In genomic region chr4:7192252-7193039, GRCh38 we compare ENCODE assay signal across 8 cellular contexts. TPM values are rescaled to one million over a fixed set of nuclear protein-coding genes. Genes with fewer than 3 reads are reported as not detected.
DNase-seq lines count a peak whose midpoint lies in the region; ATAC-seq, FAIRE-seq and TF ChIP-seq lines count a peak whose summit lies in the region.

TSS of gene SORCS2 (plus strand) at chr4:7192538.

- no peaks in the 10 kb centered on the region for H3K79me2 ChIP-seq in K562 (ENCODE audit: control insufficient read depth, insufficient read depth, low read length)

- H3K9ac ChIP-seq in K562 (ENCODE audit: insufficient read depth in 1 of 2, low read depth in 2 of 2, low read length in 2 of 2) (no peak within 1 kb of the TSS), iPS-15b (ENCODE audit: low read depth, low read length) (no peak within 1 kb of the TSS)

- H3K27ac ChIP-seq in K562 (ENCODE audit: extremely low read depth, low read depth, low read length), result no peak within 1 kb of the TSS
- peak within 1 kb of the TSS in 2 of 4 donors; percentile 2 to 41 for H3K27ac ChIP-seq in sigmoid colon

- TF ChIP-seq POLR2A in K562 (conservative IDR thresholded peaks at IDR 0.05), result no peak
- no peak for TF ChIP-seq POLR2A in sigmoid colon (IDR thresholded peaks at IDR 0.05)

- H3K36me3 Mint-ChIP-seq in T-helper 1 cell treated with Interleukin-12 subunit alpha and Interleukin-12 subunit beta and Interleukin-4 antibody, amounts not matched to agents 30 μg/mL and 1 μg/mL, for 36 hours (ENCODE audit: low read depth), result no peaks in the 10 kb centered on the region

- TF ChIP-seq RAD21 in K562 (CRISPR knock-in tag; conservative IDR thresholded peaks at IDR 0.05 in 1 of 2, IDR thresholded peaks at IDR 0.05 in 1 of 2), result peak in 1 of 2 experiments; percentile 83; a peak in 3 of 4 replicates

- H3K4me1 ChIP-seq in K562 (replicated peaks in 1 of 2; ENCODE audit: control insufficient read depth in 2 of 2, insufficient read depth in 2 of 2, low read length in 2 of 2) (peaks cover 0 to 10% of the 10 kb centered on the region in 2 experiments; a peak in 2 of 5 replicates), iPS-15b (ENCODE audit: control insufficient read depth, insufficient read depth, low read length) (no peaks in the 10 kb centered on the region), sigmoid colon (peaks cover 0 to 29% (median 23%) of the 10 kb centered on the region in 4 donors)

- 21% methylated on average over 23 of the region's 119 CpGs for WGBS in K562 (ENCODE audit: insufficient coverage, low coverage, missing lambda C conversion rate)
- 1% methylated on average over 119 of the region's 119 CpGs for whole genome bisulfite sequencing in sigmoid colon, 2 donors

- TF ChIP-seq EP300 in K562 (IDR thresholded peaks at IDR 0.05; ENCODE audit: low read length) (no peak), sigmoid colon (IDR thresholded peaks at IDR 0.05) (no peak)

- no TSS peak for BruUV-seq in K562 (replicated peaks; lab: Mats Ljungman, UMichigan)

- H3K4me3 ChIP-seq in GM12865 (ENCODE audit: low read depth, low read length) (no peak within 1 kb of the TSS), K562 (no peak within 1 kb of the TSS), iPS-15b (ENCODE audit: low read depth, low read length) (peak within 1 kb of the TSS; percentile 78), sigmoid colon (peak within 1 kb of the TSS; percentile 26 to 56 (median 50))

- in situ Hi-C loops in K562 (cut with MboI), result no loop called here

- POLR2A ChIA-PET in K562 (lab: Yijun Ruan, JAX), result no interaction called here

- H3K4me1 Mint-ChIP-seq in T-helper 1 cell treated with Interleukin-12 subunit alpha and Interleukin-12 subunit beta and Interleukin-4 antibody, amounts not matched to agents 30 μg/mL and 1 μg/mL, for 36 hours (ENCODE audit: low read depth), result no peaks in the 10 kb centered on the region

- H3K4me3 Mint-ChIP-seq in T-helper 1 cell treated with Interleukin-12 subunit alpha and Interleukin-12 subunit beta and Interleukin-4 antibody, amounts not matched to agents 30 μg/mL and 1 μg/mL, for 36 hours, result peak within 1 kb of the TSS; percentile 34

- H3K36me3 ChIP-seq in K562 (ENCODE audit: control insufficient read depth, insufficient read depth, low read length) (no peaks in the 10 kb centered on the region), iPS-15b (ENCODE audit: control insufficient read depth, insufficient read depth, low read length) (no peaks in the 10 kb centered on the region), sigmoid colon (no peaks in the 10 kb centered on the region)

- peaks cover 62% of the 10 kb centered on the region for H3K27me3 Mint-ChIP-seq in T-helper 1 cell treated with Interleukin-12 subunit alpha and Interleukin-12 subunit beta and Interleukin-4 antibody, amounts not matched to agents 30 μg/mL and 1 μg/mL, for 36 hours (ENCODE audit: low read depth)

- no peak within 1 kb of the TSS for H3K4me2 ChIP-seq in K562 (ENCODE audit: insufficient read depth, low read length)

- no peaks in the 10 kb centered on the region for H3K9me3 Mint-ChIP-seq in T-helper 1 cell treated with Interleukin-12 subunit alpha and Interleukin-12 subunit beta and Interleukin-4 antibody, amounts not matched to agents 30 μg/mL and 1 μg/mL, for 36 hours

- DNase-seq in GM12865 (ENCODE audit: low read depth), result peak; percentile 47
- DNase-seq in HK-2 (ENCODE audit: unreplicated experiment), result peak; percentile 66
- DNase-seq in K562 (ENCODE audit: extremely low read depth in 1 of 4, low spot score in 3 of 4), result peak; percentile 53 to 84 (median 78)
- peak; percentile 83 for DNase-seq in sigmoid colon

- no peaks in the 10 kb centered on the region for H3K9me1 ChIP-seq in K562 (ENCODE audit: control insufficient read depth, insufficient read depth, low read length)

- H2AFZ ChIP-seq in K562 (ENCODE audit: low read depth, low read length), result no peak within 1 kb of the TSS

- H4K20me1 ChIP-seq in K562 (replicated peaks; ENCODE audit: control insufficient read depth, insufficient read depth, low read length), result peaks cover 17% of the 10 kb centered on the region; the same call in 1 of the 2 replicates

- no peak within 1 kb of the TSS for H3K27ac Mint-ChIP-seq in T-helper 1 cell treated with Interleukin-12 subunit alpha and Interleukin-12 subunit beta and Interleukin-4 antibody, amounts not matched to agents 30 μg/mL and 1 μg/mL, for 36 hours

- FAIRE-seq in K562 (lab: Jason Lieb, UNC), result no peak

- H3K9me3 ChIP-seq in K562 (replicated peaks; ENCODE audit: control insufficient read depth, insufficient read depth, low read depth, low read length), result no peaks in the 10 kb centered on the region
- H3K9me3 ChIP-seq in iPS-15b (ENCODE audit: control insufficient read depth, insufficient read depth, low read length), result no peaks in the 10 kb centered on the region
- H3K9me3 ChIP-seq in sigmoid colon, result no peaks in the 10 kb centered on the region

- peaks cover 24 to 45% of the 10 kb centered on the region in 2 experiments; a peak in 4 of 5 replicates for H3K27me3 ChIP-seq in K562 (ENCODE audit: control insufficient read depth in 2 of 2, insufficient read depth in 2 of 2, low read length in 2 of 2)
- H3K27me3 ChIP-seq in iPS-15b (ENCODE audit: control insufficient read depth, insufficient read depth, low read length), result peaks cover 33% of the 10 kb centered on the region
- H3K27me3 ChIP-seq in sigmoid colon, result peaks cover 0 to 44% (median 28%) of the 10 kb centered on the region in 3 donors

- intact Hi-C loops in K562 (cut with micrococcal nuclease) (loop anchor here (2.0 to 10.0 kb wide), 3 partner anchors 102 to 612 kb away; no protein-coding TSS in a partner anchor), sigmoid colon (cut with DNase I) (loop anchor here (1.0 to 5.0 kb wide), 4 partner anchors 60 to 527 kb away; no protein-coding TSS in a partner anchor)

- CTCF ChIA-PET in K562 (lab: Yijun Ruan, JAX; ENCODE audit: low intra/inter-chr PET ratio), result interaction anchor here (0.7 to 0.8 kb wide), 2 partner anchors 104 to 106 kb away, joined by 3 read pairs; no protein-coding TSS in a partner anchor

- peak; percentile 93 for ATAC-seq in K562
- no peak for ATAC-seq in HG02852 (IDR thresholded peaks at IDR 0.05; ENCODE audit: unreplicated experiment)
- ATAC-seq in GM21717 (IDR thresholded peaks at IDR 0.05; ENCODE audit: unreplicated experiment), result no peak

- TF ChIP-seq CTCF in GM12865 (IDR thresholded peaks at IDR 0.05; ENCODE audit: insufficient read depth, low read depth, low read length, missing control alignments) (peak; percentile 58), K562 (IDR thresholded peaks at IDR 0.05 in 2 of 3, conservative IDR thresholded peaks at IDR 0.05 in 1 of 3; ENCODE audit: insufficient read depth in 2 of 3, low read depth in 1 of 3, low read length in 3 of 3) (peak; percentile 32 to 68 (median 52); a peak in 3 of 6 replicates), sigmoid colon (IDR thresholded peaks at IDR 0.05) (peak in 3 of 4 experiments; percentile 13 to 70 (median 40))

TF ChIP-seq in K562, 482 proteins besides CTCF, POLR2A, EP300 and RAD21 (continues in another document):
- TF ChIP-seq ZNF280B (CRISPR knock-in tag; IDR thresholded peaks at IDR 0.05), result no peak

RNA-seq across cellular contexts. Expression of gene SORCS2, which starts in this region (rescaled TPM):
- total RNA-seq in K562 (2011; cell fraction: chromatin; rRNA removed; ENCODE audit: low replicate concordance), result not detected in 2 replicates
- total RNA-seq in K562 (2011; cell fraction: nucleolus; rRNA removed), result not detected in 2 replicates
- total RNA-seq in K562 (2011; cell fraction: nucleoplasm; rRNA removed), result not detected in 2 replicates
- not detected in 2 replicates for total RNA-seq in K562 (2014; rRNA removed)
- not detected in 2 replicates for total RNA-seq in K562 (2014; rRNA removed; fragmentation: Illumina TruSeq; extraction: Trizol)
- not detected in 2 replicates for total RNA-seq in K562 (2015; rRNA removed; fragmentation: Illumina TruSeq; extraction: Trizol)
- 0.04 TPM in 1 of 2 replicates, not detected in the other for total RNA-seq in K562 (2021)
- polyA plus RNA-seq in K562 (2011; rRNA removed), result not detected in 2 replicates
- 0.03 TPM in 1 of 2 replicates, not detected in the other for polyA plus RNA-seq in K562 (2011; cell fraction: cytosol; rRNA removed)
- polyA plus RNA-seq in K562 (2011; cell fraction: nucleus; rRNA removed), result 0.18 TPM in 1 of 2 replicates, not detected in the other
- polyA plus RNA-seq in K562 (2012), result 0.11 TPM in 1 of 2 replicates, not detected in the other
- not detected in 2 replicates for polyA plus RNA-seq in K562 (2014; fragmentation: Illumina TruSeq; extraction: Trizol)
- not detected for polyA plus RNA-seq in K562 (2014; fragmentation: Nextera tagmentation; extraction: Ambion mirVana)
- not detected in 2 replicates for polyA plus RNA-seq in K562 (2014; rRNA removed)
- not detected in 2 replicates for polyA minus RNA-seq in K562 (2011; rRNA and poly(A)+ RNA removed)
- polyA minus RNA-seq in K562 (2011; cell fraction: cytosol; rRNA and poly(A)+ RNA removed), result not detected in 2 replicates
- polyA minus RNA-seq in K562 (2011; cell fraction: nucleus; rRNA and poly(A)+ RNA removed), result not detected in 2 replicates
- total RNA-seq in sigmoid colon, result 1 to 10 TPM; 2.0 to 6.4 (median 4.0) TPM
- polyA plus RNA-seq in sigmoid colon, result 1 to 10 TPM in 1 of 3 donors, not detected in 2; 1.8 TPM

Comparison
In these comparisons a context has a peak if more than half of its experiments do, and no peak if none do; other contexts are left out.
1. Peak in DNase-seq and ATAC-seq in K562; RNA of the gene not detected or under 1 TPM.
2. H3K4me3 ChIP-seq: peak in iPS-15b (single experiment) and sigmoid colon (4 of 4); none in GM12865 (single experiment) and K562 (single experiment).
3. Peak in every context shown above with its lines, with median percentiles within 50 percentile points of each other: DNase-seq and CTCF ChIP-seq.